ENCODE assay signal across 11 cellular contexts in the genomic region with DNA sequence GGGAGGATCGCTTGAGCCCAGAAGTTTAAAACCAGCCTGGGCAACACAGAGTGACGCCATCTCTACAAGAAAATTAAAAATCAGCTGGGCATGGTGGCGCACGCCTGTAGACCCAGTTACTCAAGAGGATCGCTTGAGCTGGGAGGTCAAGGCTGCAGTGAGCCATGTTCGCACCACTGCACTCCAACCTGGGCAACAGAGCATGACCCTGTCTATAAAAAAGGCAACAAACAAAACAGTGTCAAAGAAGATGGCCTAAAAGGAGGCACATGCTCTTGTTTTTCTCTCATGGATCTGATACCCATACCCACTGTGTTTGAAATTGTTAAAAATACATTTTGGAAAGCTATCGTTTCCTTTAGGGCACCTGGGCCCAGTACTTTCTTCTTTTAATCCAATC.
DNase-seq lines count a peak whose midpoint lies in the region; ATAC-seq and TF ChIP-seq lines count a peak whose summit lies in the region.
"Had no signal": no experiment of that assay in that cellular context is flagged by ENCODE, and none has a peak within 500 bp of the region (broad histone marks: within the 10 kb centered on the region; RNA-seq: fewer than 3 reads in every experiment).

No MANE protein-coding gene starts in this region.

- peaks cover 57% of the 10 kb centered on the region for H3K79me2 ChIP-seq in DOHH2 (ENCODE audit: control insufficient read depth, low read length)

- no peak for TF ChIP-seq EP300 in gastroesophageal sphincter (IDR thresholded peaks at IDR 0.05)

- H3K4me1 Mint-ChIP-seq in activated B cell treated with CpG ODN at 0.5 μM for 24 hours, result peaks cover 40% of the 10 kb centered on the region
- peaks cover 15 to 36% of the 10 kb centered on the region in 2 donors for H3K4me1 Mint-ChIP-seq in stimulated activated naive B cell treated with anti-CD40 and anti-IgM and Interleukin-4, amounts not matched to agents 10 μg/mL and 1 μg/mL and 100 μg/mL, for 72 hours

- CTCF ChIA-PET in activated B cell treated with CpG ODN at 0.5 μM for 24 hours (lab: Charles Lee), result interaction anchor here (2.0 kb wide), 1 partner anchor 217 kb away, joined by 5 read pairs; no protein-coding TSS in a partner anchor

- peak overlapping the region; percentile 87 for H3K27ac Mint-ChIP-seq in activated B cell treated with CpG ODN at 0.5 μM for 24 hours
- H3K27ac Mint-ChIP-seq in stimulated activated naive B cell treated with anti-CD40 and anti-IgM and Interleukin-4, amounts not matched to agents 10 μg/mL and 1 μg/mL and 100 μg/mL, for 72 hours, result peak overlapping the region; percentile 73

- H4K20me1 ChIP-seq in DOHH2 (ENCODE audit: control insufficient read depth, insufficient read depth, low read depth, low read length), result no peaks in the 10 kb centered on the region

- peak overlapping the region; percentile 75 for H3K4me3 Mint-ChIP-seq in activated B cell treated with CpG ODN at 0.5 μM for 24 hours
- peak overlapping the region; percentile 71 to 72 for H3K4me3 Mint-ChIP-seq in stimulated activated naive B cell treated with anti-CD40 and anti-IgM and Interleukin-4, amounts not matched to agents 10 μg/mL and 1 μg/mL and 100 μg/mL, for 72 hours

- H3K9me2 ChIP-seq in DOHH2 (replicated peaks; ENCODE audit: control insufficient read depth, low read length), result no peaks in the 10 kb centered on the region

- H3K27ac ChIP-seq in DOHH2 (ENCODE audit: low read depth, low read length), result peak overlapping the region; percentile 98
- peak overlapping the region; percentile 32 to 85 (median 76) for H3K27ac ChIP-seq in gastroesophageal sphincter

- H3K36me3 ChIP-seq in DOHH2 (ENCODE audit: control insufficient read depth, low read length) (peaks cover 27% of the 10 kb centered on the region), gastroesophageal sphincter (peaks cover 0 to 9% of the 10 kb centered on the region in 2 donors)

- H3K4me1 ChIP-seq in DOHH2 (ENCODE audit: control insufficient read depth, low read length) (peaks cover 85% of the 10 kb centered on the region), gastroesophageal sphincter (peaks cover 5 to 40% (median 15%) of the 10 kb centered on the region in 3 donors)

- intact Hi-C loops in activated B cell treated with CpG ODN at 0.5 μM for 24 hours (cut with micrococcal nuclease), result no loop called here

- TF ChIP-seq POLR2A in gastroesophageal sphincter (IDR thresholded peaks at IDR 0.05), result no peak

- no peaks in the 10 kb centered on the region for H3K27me3 Mint-ChIP-seq in activated B cell treated with CpG ODN at 0.5 μM for 24 hours
- no peaks in the 10 kb centered on the region for H3K27me3 Mint-ChIP-seq in stimulated activated naive B cell treated with anti-CD40 and anti-IgM and Interleukin-4, amounts not matched to agents 10 μg/mL and 1 μg/mL and 100 μg/mL, for 72 hours

- H3F3A ChIP-seq in DOHH2 (ENCODE audit: control insufficient read depth, insufficient read depth), result peaks cover 44% of the 10 kb centered on the region

- TF ChIP-seq CTCF in DOHH2 (IDR thresholded peaks at IDR 0.05; ENCODE audit: low read depth, low read length, poor library complexity, severe bottlenecking), result no peak
- TF ChIP-seq CTCF in activated B cell treated with CpG ODN at 0.5 μM for 24 hours (IDR thresholded peaks at IDR 0.05), result no peak
- no peak for TF ChIP-seq CTCF in gastroesophageal sphincter (IDR thresholded peaks at IDR 0.05)

- peaks cover 41% of the 10 kb centered on the region for H3K36me3 Mint-ChIP-seq in activated B cell treated with CpG ODN at 0.5 μM for 24 hours (ENCODE audit: low read depth)
- peaks cover 23 to 29% of the 10 kb centered on the region in 2 donors for H3K36me3 Mint-ChIP-seq in stimulated activated naive B cell treated with anti-CD40 and anti-IgM and Interleukin-4, amounts not matched to agents 10 μg/mL and 1 μg/mL and 100 μg/mL, for 72 hours

- H3K4me2 ChIP-seq in DOHH2 (ENCODE audit: low read length), result peak overlapping the region; percentile 98

- H3K4me3 ChIP-seq in DOHH2 (ENCODE audit: low read length) (peak overlapping the region; percentile 70), gastroesophageal sphincter (no peak overlapping the region)

- DNase-seq in activated B cell treated with CpG ODN at 0.5 μM for 24 hours (no peak), putamen (ENCODE audit: low spot score) (no peak), HuH-7.5 (ENCODE audit: low spot score) (no peak)
- DNase-seq in stimulated activated naive B cell treated with anti-CD40 and anti-IgM and Interleukin-4, amounts not matched to agents 10 μg/mL and 1 μg/mL and 100 μg/mL, for 72 hours, result no peak
- DNase-seq: activated gamma-delta T cell, NCI-H345, SW 1271 had no signal

- H3K9me3 Mint-ChIP-seq in activated B cell treated with CpG ODN at 0.5 μM for 24 hours, result no peaks in the 10 kb centered on the region
- no peaks in the 10 kb centered on the region for H3K9me3 Mint-ChIP-seq in stimulated activated naive B cell treated with anti-CD40 and anti-IgM and Interleukin-4, amounts not matched to agents 10 μg/mL and 1 μg/mL and 100 μg/mL, for 72 hours

- ATAC-seq in activated B cell treated with CpG ODN at 0.5 μM for 24 hours (ENCODE audit: low read depth) (peak; percentile 21), gastroesophageal sphincter (no peak), HG03196 (IDR thresholded peaks at IDR 0.05; ENCODE audit: unreplicated experiment) (no peak)
- no peak for ATAC-seq in stimulated activated naive B cell treated with anti-CD40 and anti-IgM and Interleukin-4, amounts not matched to agents 10 μg/mL and 1 μg/mL and 100 μg/mL, for 72 hours (replicated peaks)
- ATAC-seq: HepG2 had no signal

- POLR2A ChIA-PET in activated B cell treated with CpG ODN at 0.5 μM for 24 hours (lab: Charles Lee), result interaction anchor here (0.5 to 2.3 kb wide), 3 partner anchors 12 to 1145 kb away, joined by 3 to 8 read pairs (median 3); no protein-coding TSS in a partner anchor

- no peaks in the 10 kb centered on the region for H3K27me3 ChIP-seq in DOHH2 (ENCODE audit: control insufficient read depth, low read length)
- no peaks in the 10 kb centered on the region for H3K27me3 ChIP-seq in gastroesophageal sphincter

- WGBS in gastroesophageal sphincter (ENCODE audit: low coverage in 1 of 2), 2 donors, result 0 to 84% methylated on average over 1 to 7 of the region's 7 CpGs

- H3K9me3 ChIP-seq in DOHH2 (ENCODE audit: control insufficient read depth, insufficient read depth, low read length), result 0 out of 2 replicates have a peak, but pooled peaks cover 3% of the 10 kb centered on the region
- H3K9me3 ChIP-seq in gastroesophageal sphincter, result no peaks in the 10 kb centered on the region
